Comparison of ENCODE assay signal across 1 cellular context in genomic region chr3:196988241-196989029, GRCh38.
TF ChIP-seq lines count a peak whose summit lies in the region.

No MANE protein-coding gene starts in this region.

TF ChIP-seq in K562, 482 proteins besides CTCF, POLR2A, EP300 and RAD21 (continued from another document and continues in another):
- TF ChIP-seq FOXP1 (CRISPR knock-in tag; IDR thresholded peaks at IDR 0.05) (no peak; the same call in none of the 2 replicates), MAFG (tag; conservative IDR thresholded peaks at IDR 0.05) (peak; percentile 57; the same call in 1 of the 2 replicates), TCFL5 (CRISPR knock-in tag; conservative IDR thresholded peaks at IDR 0.05) (no peak), NBN (IDR thresholded peaks at IDR 0.05; ENCODE audit: low read depth) (peak; percentile 83), GATAD2B (IDR thresholded peaks at IDR 0.05; ENCODE audit: borderline replicate concordance) (peak; percentile 78), CC2D1A (IDR thresholded peaks at IDR 0.05) (peak; percentile 95; the same call in 1 of the 2 replicates), MAFK (IDR thresholded peaks at IDR 0.05; ENCODE audit: low read length) (peak; percentile 35), HES1 (IDR thresholded peaks at IDR 0.05; ENCODE audit: low read depth) (peak; percentile 58; the same call in 1 of the 2 replicates), ZKSCAN3 (CRISPR knock-in tag; IDR thresholded peaks at IDR 0.05) (no peak), TCF3 (CRISPR knock-in tag; IDR thresholded peaks at IDR 0.05) (peak; percentile 99), ZNF407 (IDR thresholded peaks at IDR 0.05; ENCODE audit: low read depth) (no peak), PKNOX1 (IDR thresholded peaks at IDR 0.05) (peak; percentile 71), CEBPZ (IDR thresholded peaks at IDR 0.05; ENCODE audit: borderline replicate concordance, low read depth, low read length) (no peak), CEBPB (tag; IDR thresholded peaks at IDR 0.05) (no peak), MAZ (CRISPR knock-in tag; conservative IDR thresholded peaks at IDR 0.05 in 1 of 2, IDR thresholded peaks at IDR 0.05 in 1 of 2) (peak; percentile 94 to 97), WHSC1 (IDR thresholded peaks at IDR 0.05; ENCODE audit: low read length) (no peak), MYC (IDR thresholded peaks at IDR 0.05; ENCODE audit: low read depth, low read length) (peak; percentile 61), MYC (CRISPR knock-in tag; IDR thresholded peaks at IDR 0.05; ENCODE audit: borderline replicate concordance, low read depth) (no peak), HNRNPL (IDR thresholded peaks at IDR 0.05; ENCODE audit: low read depth, low read length) (no peak), BACH1 (tag; IDR thresholded peaks at IDR 0.05) (0 out of 2 replicates have a peak, but pooled peaks have one; percentile 34), ZNF717 (CRISPR knock-in tag; IDR thresholded peaks at IDR 0.05) (no peak), ZBED1 (IDR thresholded peaks at IDR 0.05) (peak; percentile 76), CBFB (CRISPR knock-in tag; IDR thresholded peaks at IDR 0.05) (no peak), NONO (IDR thresholded peaks at IDR 0.05; ENCODE audit: low read depth in 2 of 2, low read length in 1 of 2) (0 out of 4 replicates have a peak, but pooled peaks of 1 of the 2 experiments have one; percentile 38), KDM1A (IDR thresholded peaks at IDR 0.05) (peak; percentile 80 to 82), TCF7 (IDR thresholded peaks at IDR 0.05; ENCODE audit: borderline replicate concordance) (0 out of 2 replicates have a peak, but pooled peaks have one; percentile 35), RAD51 (IDR thresholded peaks at IDR 0.05; ENCODE audit: borderline replicate concordance, low read depth) (no peak), ETV1 (tag; conservative IDR thresholded peaks at IDR 0.05; ENCODE audit: low read depth) (0 out of 2 replicates have a peak, but pooled peaks have one; percentile 27), IRF9 (tag; IDR thresholded peaks at IDR 0.05) (no peak), ELK3 (CRISPR knock-in tag; IDR thresholded peaks at IDR 0.05) (no peak), GTF2F1 (IDR thresholded peaks at IDR 0.05; ENCODE audit: low read depth, low read length) (no peak), ZNF395 (CRISPR knock-in tag; IDR thresholded peaks at IDR 0.05) (peak; percentile 97), GTF2A2 (tag; IDR thresholded peaks at IDR 0.05) (no peak), ZNF740 (CRISPR knock-in tag; IDR thresholded peaks at IDR 0.05) (0 out of 2 replicates have a peak, but pooled peaks have one; percentile 30), ZNF740 (tag; IDR thresholded peaks at IDR 0.05) (no peak), TEAD2 (tag; IDR thresholded peaks at IDR 0.05) (no peak), ZMIZ1 (IDR thresholded peaks at IDR 0.05; ENCODE audit: low read depth in 2 of 2, low read length in 2 of 2) (peak in 1 of 2 experiments; percentile 89; a peak in 2 of 4 replicates), TGIF2 (CRISPR knock-in tag; IDR thresholded peaks at IDR 0.05) (no peak), LEF1 (IDR thresholded peaks at IDR 0.05) (peak; percentile 72), RUNX1 (IDR thresholded peaks at IDR 0.05; ENCODE audit: low read depth) (peak; percentile 83; the same call in 1 of the 2 replicates), EGR1 (conservative IDR thresholded peaks at IDR 0.05) (no peak), MCM7 (IDR thresholded peaks at IDR 0.05) (no peak), RFX7 (CRISPR knock-in tag; IDR thresholded peaks at IDR 0.05) (no peak), ZNF75A (CRISPR knock-in tag; IDR thresholded peaks at IDR 0.05) (no peak)
